1 cellular context compared by ENCODE assay signal in genomic region chr16:29645699-29646187, GRCh38.
A peak's percentile ranks its signal among the peaks of the same experiment; 100 is the strongest.
TF ChIP-seq lines count a peak whose summit lies in the region.

No MANE protein-coding gene starts in this region.

TF ChIP-seq in HepG2, 621 proteins besides CTCF, POLR2A, EP300 and RAD21 (continued from another document and continues in another):
- TF ChIP-seq ZBTB39 (CRISPR knock-in tag; IDR thresholded peaks at IDR 0.05) (no peak), ARID4A (CRISPR knock-in tag; IDR thresholded peaks at IDR 0.05; ENCODE audit: borderline replicate concordance) (no peak; the same call in 1 of the 2 replicates), HOMEZ (CRISPR knock-in tag; IDR thresholded peaks at IDR 0.05; ENCODE audit: low read depth) (peak; percentile 68; the same call in 1 of the 2 replicates), MEF2D (CRISPR knock-in tag; IDR thresholded peaks at IDR 0.05) (no peak), MED13 (CRISPR knock-in tag; IDR thresholded peaks at IDR 0.05) (no peak), HMG20A (CRISPR knock-in tag; IDR thresholded peaks at IDR 0.05; ENCODE audit: borderline replicate concordance) (no peak), KDM4B (CRISPR knock-in tag; IDR thresholded peaks at IDR 0.05) (no peak), HDAC6 (IDR thresholded peaks at IDR 0.05; ENCODE audit: low read depth, low read length) (no peak), KLF13 (CRISPR knock-in tag; IDR thresholded peaks at IDR 0.05) (no peak), ZNF543 (CRISPR knock-in tag; IDR thresholded peaks at IDR 0.05) (no peak), MEIS2 (CRISPR knock-in tag; IDR thresholded peaks at IDR 0.05) (no peak), ZNF816 (CRISPR knock-in tag; IDR thresholded peaks at IDR 0.05; ENCODE audit: borderline replicate concordance) (no peak), ZNF614 (CRISPR knock-in tag; IDR thresholded peaks at IDR 0.05; ENCODE audit: borderline replicate concordance) (no peak), ZNF136 (CRISPR knock-in tag; IDR thresholded peaks at IDR 0.05; ENCODE audit: low read depth) (no peak), ZNF484 (CRISPR knock-in tag; IDR thresholded peaks at IDR 0.05; ENCODE audit: borderline replicate concordance, low read depth) (no peak), ZIK1 (CRISPR knock-in tag; IDR thresholded peaks at IDR 0.05; ENCODE audit: borderline replicate concordance, low read depth) (no peak), CC2D1A (CRISPR knock-in tag; IDR thresholded peaks at IDR 0.05) (no peak), AKAP8 (CRISPR knock-in tag; IDR thresholded peaks at IDR 0.05) (no peak), MAFF (IDR thresholded peaks at IDR 0.05; ENCODE audit: low read depth, low read length) (no peak), ZBTB40 (IDR thresholded peaks at IDR 0.05) (no peak), ZBTB40 (CRISPR knock-in tag; IDR thresholded peaks at IDR 0.05) (peak; percentile 45; the same call in 1 of the 2 replicates), DBP (CRISPR knock-in tag; IDR thresholded peaks at IDR 0.05; ENCODE audit: not compliant biosample characterization) (no peak), SP5 (CRISPR knock-in tag; IDR thresholded peaks at IDR 0.05; ENCODE audit: borderline replicate concordance, low read depth) (no peak), ZNF850 (CRISPR knock-in tag; conservative IDR thresholded peaks at IDR 0.05) (no peak), ZBTB20 (CRISPR knock-in tag; IDR thresholded peaks at IDR 0.05; ENCODE audit: borderline replicate concordance, low read depth) (no peak), ZNF430 (CRISPR knock-in tag; IDR thresholded peaks at IDR 0.05) (peak; percentile 30; the same call in 1 of the 2 replicates), MIXL1 (CRISPR knock-in tag; IDR thresholded peaks at IDR 0.05) (peak; percentile 47; the same call in 1 of the 2 replicates), PRDM10 (CRISPR knock-in tag; IDR thresholded peaks at IDR 0.05; ENCODE audit: low read depth) (no peak), ZNF143 (CRISPR knock-in tag; IDR thresholded peaks at IDR 0.05) (peak; percentile 94), FOXP1 (IDR thresholded peaks at IDR 0.05) (no peak), FOXP1 (CRISPR knock-in tag; IDR thresholded peaks at IDR 0.05) (peak; percentile 20; the same call in 1 of the 2 replicates), FOXK2 (IDR thresholded peaks at IDR 0.05) (no peak), ZNF121 (CRISPR knock-in tag; IDR thresholded peaks at IDR 0.05) (no peak), U2AF2 (IDR thresholded peaks at IDR 0.05; ENCODE audit: low read depth, low read length) (no peak)
